Comparison of ENCODE assay signal across 12 cellular contexts in the genomic region with DNA sequence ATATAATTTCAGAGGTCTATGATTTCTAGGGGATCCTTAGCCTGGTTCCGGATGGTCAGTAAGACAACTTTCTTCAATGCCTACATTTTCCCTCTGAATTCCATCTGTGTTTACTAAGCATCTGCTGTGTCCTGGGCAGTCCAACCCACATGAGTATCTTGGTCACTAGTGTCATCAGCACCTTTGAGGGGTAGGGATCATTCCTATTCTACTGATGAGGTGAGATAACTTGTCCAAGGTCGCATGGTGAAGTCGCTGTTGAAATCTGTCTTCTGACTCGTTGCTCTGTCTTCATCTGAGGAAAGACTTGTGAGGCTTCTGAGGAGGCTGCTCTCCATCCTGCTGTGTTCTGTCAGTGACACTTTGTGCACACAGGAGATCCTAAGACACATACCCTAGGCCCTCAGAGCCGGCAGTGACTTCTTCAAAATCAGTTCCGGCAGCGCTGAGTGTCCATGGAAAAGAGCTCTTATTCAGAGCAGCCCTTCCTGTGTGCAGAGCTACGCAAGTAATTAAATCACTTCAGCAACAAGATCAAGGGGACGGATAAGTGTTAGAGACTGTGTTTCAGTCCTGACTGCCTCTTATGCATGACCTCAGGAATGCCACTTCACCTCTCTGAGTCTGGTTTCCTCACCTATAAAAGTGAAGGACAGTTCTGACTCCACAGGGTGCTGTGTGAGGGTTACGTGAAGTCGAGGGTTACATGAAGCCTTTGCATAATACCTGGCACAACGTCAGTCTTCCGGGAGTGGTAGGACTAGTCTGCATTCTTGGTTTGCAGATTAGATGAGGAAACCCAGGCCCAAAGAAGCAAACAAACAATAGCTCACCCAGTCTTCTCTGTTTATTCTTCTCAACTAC. TPM values are rescaled to one million over a fixed set of nuclear protein-coding genes. Genes with fewer than 3 reads are reported as not detected.
A peak's percentile ranks its signal among the peaks of the same experiment; 100 is the strongest.
DNase-seq lines count a peak whose midpoint lies in the region; ATAC-seq and TF ChIP-seq lines count a peak whose summit lies in the region.
"Had no signal": no experiment of that assay in that cellular context is flagged by ENCODE, and none has a peak within 500 bp of the region (broad histone marks: within the 10 kb centered on the region; RNA-seq: fewer than 3 reads in every experiment).

No MANE protein-coding gene starts in this region.

- peaks cover 32% of the 10 kb centered on the region for H3K4me1 Mint-ChIP-seq in Caco-2 (ENCODE audit: low read depth, unreplicated experiment)

- no peak overlapping the region for H3K27ac Mint-ChIP-seq in Caco-2 (ENCODE audit: unreplicated experiment)

- ATAC-seq in HG03025 (IDR thresholded peaks at IDR 0.05; ENCODE audit: low FRiP score, unreplicated experiment) (no peak), HG03196 (IDR thresholded peaks at IDR 0.05; ENCODE audit: unreplicated experiment) (no peak)

- peak overlapping the region; percentile 44 to 68 for H3K27ac ChIP-seq in esophagus (ENCODE audit: low read depth in 2 of 2, low read length in 1 of 2)
- peak overlapping the region; percentile 91 for H3K27ac ChIP-seq in neutrophil
- H3K27ac ChIP-seq: ovary had no signal

- 72 to 74% methylated on average over 13 of the region's 13 CpGs for WGBS in esophagus, 2 donors

- CTCF ChIA-PET in Caco-2 (lab: Charles Lee): interaction anchor here (0.9 to 1.3 kb wide), 3 partner anchors 16 to 75 kb away, joined by 3 to 5 read pairs (median 3); a partner anchor contains a TSS

- H3K27me3 Mint-ChIP-seq in Caco-2 (ENCODE audit: insufficient read depth, unreplicated experiment): no peaks in the 10 kb centered on the region
- H3K27me3 Mint-ChIP-seq: CD4-positive, alpha-beta memory T cell had no signal

- DNase-seq in Caco-2: peak; percentile 40 to 43
- DNase-seq in NCI-H2196 (lab: John Stamatoyannopoulos, UW; ENCODE audit: unreplicated experiment): peak; percentile 90
- DNase-seq in GDM1 (lab: John Stamatoyannopoulos, UW): no peak
- DNase-seq in activated T-cell treated with anti-CD3 and anti-CD28 coated beads, Interleukin-2, amount 50 U/mL, for 1 hour: no peak
- DNase-seq: CD4-positive, alpha-beta memory T cell; kidney; MV-4-11; ovary had no signal

- no TSS peak for BruUV-seq in Caco-2 (replicated peaks; lab: Mats Ljungman, UMichigan)

- H3K4me3 Mint-ChIP-seq in Caco-2 (ENCODE audit: unreplicated experiment): no peak overlapping the region
- H3K4me3 Mint-ChIP-seq: CD4-positive, alpha-beta memory T cell had no signal

- no peaks in the 10 kb centered on the region for H3K36me3 ChIP-seq in Caco-2 (ENCODE audit: control insufficient read depth, insufficient read depth, low read length)
- H3K36me3 ChIP-seq in esophagus (ENCODE audit: control insufficient read depth in 2 of 2, insufficient read depth in 2 of 2, low read length in 1 of 2): peaks cover 7 to 15% of the 10 kb centered on the region in 2 donors
- H3K36me3 ChIP-seq in neutrophil: peaks cover 15% of the 10 kb centered on the region
- H3K36me3 ChIP-seq: ovary had no signal

- POLR2A ChIA-PET in Caco-2 (lab: Charles Lee): no interaction called here

- peaks cover 42% of the 10 kb centered on the region for H3K36me3 Mint-ChIP-seq in Caco-2 (ENCODE audit: insufficient read depth, unreplicated experiment)

- no peaks in the 10 kb centered on the region for H3K9me3 Mint-ChIP-seq in Caco-2 (ENCODE audit: unreplicated experiment)
- H3K9me3 Mint-ChIP-seq: CD4-positive, alpha-beta memory T cell had no signal

- H3K27me3 ChIP-seq in Caco-2 (replicated peaks; ENCODE audit: control insufficient read depth, insufficient read depth, low read length): no peaks in the 10 kb centered on the region
- H3K27me3 ChIP-seq in esophagus (ENCODE audit: control insufficient read depth in 1 of 2, insufficient read depth in 2 of 2, low read length in 2 of 2): no peaks in the 10 kb centered on the region
- no peaks in the 10 kb centered on the region for H3K27me3 ChIP-seq in neutrophil
- H3K27me3 ChIP-seq: ovary had no signal

- TF ChIP-seq CTCF in Caco-2 (IDR thresholded peaks at IDR 0.05; ENCODE audit: insufficient read depth in 1 of 2, low read depth in 1 of 2, low read length in 1 of 2, severe bottlenecking in 1 of 2, unreplicated experiment in 1 of 2): no peak
- no peak for TF ChIP-seq CTCF in neutrophil (IDR thresholded peaks at IDR 0.05)

- no peaks in the 10 kb centered on the region for H3K9me3 ChIP-seq in Caco-2
- no peaks in the 10 kb centered on the region for H3K9me3 ChIP-seq in esophagus (ENCODE audit: control insufficient read depth in 2 of 2, insufficient read depth in 1 of 2, low read depth in 1 of 2, low read length in 1 of 2)
- H3K9me3 ChIP-seq in neutrophil: no peaks in the 10 kb centered on the region
- H3K9me3 ChIP-seq: ovary had no signal

- H3K4me1 ChIP-seq in Caco-2 (peaks cover 49% of the 10 kb centered on the region), esophagus (ENCODE audit: control insufficient read depth in 2 of 2, insufficient read depth in 2 of 2, low read length in 1 of 2) (peaks cover 4 to 24% of the 10 kb centered on the region in 2 donors), neutrophil (ENCODE audit: control insufficient read depth in 1 of 2, insufficient read depth in 1 of 2, low read depth in 1 of 2, low read length in 1 of 2) (peaks cover 53 to 67% of the 10 kb centered on the region in 2 experiments)

- intact Hi-C loops in Caco-2 (cut with micrococcal nuclease; ENCODE audit: unreplicated experiment): loop anchor here (5.0 kb wide), 1 partner anchor 61 kb away; no protein-coding TSS in a partner anchor

- H3K4me3 ChIP-seq in Caco-2 (ENCODE audit: low read depth, low read length): no peak overlapping the region
- H3K4me3 ChIP-seq in esophagus (ENCODE audit: low read depth in 1 of 2, low read length in 2 of 2): no peak overlapping the region
- H3K4me3 ChIP-seq in neutrophil (ENCODE audit: low read depth in 1 of 2, low read length in 1 of 2): peak overlapping the region; percentile 18 to 31
- H3K4me3 ChIP-seq: ovary had no signal

RNA-seq across cellular contexts. Expression of a gene that starts 28.4 kb away (rescaled TPM):
- 127 and 139 TPM in 2 replicates for total RNA-seq in Caco-2 (2022)
- 100 to 1,000 TPM in 1 of 2 donors, 10 to 100 TPM in 1; 63.2 to 106 TPM for polyA plus RNA-seq in esophagus

RNA-seq across cellular contexts. Expression of a gene that starts 43.7 kb away (rescaled TPM):
- 13.9 and 14.5 TPM in 2 replicates for total RNA-seq in Caco-2 (2022)
- 10 to 100 TPM; 10.7 to 19.9 TPM for polyA plus RNA-seq in esophagus

Comparison
In these comparisons a context has a peak if more than half of its experiments do, and no peak if none do; other contexts are left out.
1. DNase-seq: peak in Caco-2 (2 of 2) and NCI-H2196 (single experiment); none in GDM1 (single experiment) and activated T-cell treated with anti-CD3 and anti-CD28 coated beads, Interleukin-2, amount 50 U/mL, for 1 hour (single experiment).
2. H3K4me3 ChIP-seq: peak in neutrophil (2 of 2); none in Caco-2 (single experiment) and esophagus (0 of 2).